ENCODE assay signal across 31 cellular contexts in genomic region chr1:43441894-43442632, GRCh38. TPM values are rescaled to one million over a fixed set of nuclear protein-coding genes. Genes with fewer than 3 reads are reported as not detected.
A peak's percentile ranks its signal among the peaks of the same experiment; 100 is the strongest.
DNase-seq lines count a peak whose midpoint lies in the region; ATAC-seq and TF ChIP-seq lines count a peak whose summit lies in the region.
"Had no signal": no experiment of that assay in that cellular context is flagged by ENCODE, and none has a peak within 500 bp of the region (broad histone marks: within the 10 kb centered on the region; RNA-seq: fewer than 3 reads in every experiment).

No MANE protein-coding gene starts in this region.

- POLR2A ChIA-PET in activated CD4-positive, alpha-beta T cell treated with anti-CD3 and anti-CD28 coated beads for 36 hours (lab: Charles Lee): no interaction called here
- POLR2A ChIA-PET in Caco-2 (lab: Charles Lee): no interaction called here

- CTCF ChIA-PET in activated CD4-positive, alpha-beta T cell treated with anti-CD3 and anti-CD28 coated beads for 36 hours (lab: Charles Lee): interaction anchor here (0.6 to 1.6 kb wide), 3 partner anchors 11 to 222 kb away, joined by 3 to 5 read pairs (median 3); no protein-coding TSS in a partner anchor
- CTCF ChIA-PET in Caco-2 (lab: Charles Lee): no interaction called here

- H3K4me3 ChIP-seq in RWPE2 (ENCODE audit: severe bottlenecking) (no peak overlapping the region), Caco-2 (ENCODE audit: low read depth, low read length) (no peak overlapping the region), thyroid gland (replicated peaks in 1 of 3) (no peak overlapping the region)
- H3K4me3 ChIP-seq: dorsolateral prefrontal cortex, GM23248, right atrium auricular region, upper lobe of right lung had no signal

- no TSS peak for BruUV-seq in Caco-2 (replicated peaks; lab: Mats Ljungman, UMichigan)

- no peaks in the 10 kb centered on the region for H3K27me3 ChIP-seq in RWPE2 (ENCODE audit: insufficient read depth, poor library complexity, severe bottlenecking)
- no peaks in the 10 kb centered on the region for H3K27me3 ChIP-seq in Caco-2 (replicated peaks; ENCODE audit: control insufficient read depth, insufficient read depth, low read length)
- no peaks in the 10 kb centered on the region for H3K27me3 ChIP-seq in thyroid gland
- H3K27me3 ChIP-seq: dorsolateral prefrontal cortex, right atrium auricular region, upper lobe of right lung had no signal

- H3K9me3 Mint-ChIP-seq in activated CD4-positive, alpha-beta T cell treated with anti-CD3 and anti-CD28 coated beads for 36 hours (ENCODE audit: low read depth): no peaks in the 10 kb centered on the region
- no peaks in the 10 kb centered on the region for H3K9me3 Mint-ChIP-seq in stimulated activated naive B cell treated with anti-CD40 and anti-IgM and Interleukin-4, amounts not matched to agents 10 μg/mL and 1 μg/mL and 100 μg/mL, for 72 hours
- H3K9me3 Mint-ChIP-seq in Caco-2 (ENCODE audit: unreplicated experiment): no peaks in the 10 kb centered on the region
- no peaks in the 10 kb centered on the region for H3K9me3 Mint-ChIP-seq in activated T-helper 1 cell treated with anti-CD3 and anti-CD28 coated beads, Interleukin-12 subunit alpha, Interleukin-12 subunit beta, Interleukin-2, Interleukin-4 antibody, amounts not matched to agents 30 ng/mL and 10 ng/mL and 1 ng/mL, durations not matched to agents 14 hours and 24 hours and 36 hours
- H3K9me3 Mint-ChIP-seq: activated CD8-positive, alpha-beta T cell treated with anti-CD3 and anti-CD28 coated beads for 36 hours; brain; memory B cell had no signal

- WGBS in thyroid gland, 2 donors: 96 to 98% methylated on average over 15 to 18 of the region's 18 CpGs

- ATAC-seq in activated CD4-positive, alpha-beta T cell treated with anti-CD3 and anti-CD28 coated beads for 36 hours: no peak
- ATAC-seq in RWPE2 (ENCODE audit: low read depth) (no peak), left lobe of liver (no peak)
- no peak for ATAC-seq in stimulated activated naive B cell treated with anti-CD40 and anti-IgM and Interleukin-4, amounts not matched to agents 10 μg/mL and 1 μg/mL and 100 μg/mL, for 72 hours (replicated peaks)
- ATAC-seq: activated CD8-positive, alpha-beta T cell treated with anti-CD3 and anti-CD28 coated beads for 36 hours; left cardiac atrium; T-helper 17 cell; upper lobe of right lung had no signal

- no peaks in the 10 kb centered on the region for H3K4me1 Mint-ChIP-seq in activated CD4-positive, alpha-beta T cell treated with anti-CD3 and anti-CD28 coated beads for 36 hours
- no peaks in the 10 kb centered on the region for H3K4me1 Mint-ChIP-seq in stimulated activated naive B cell treated with anti-CD40 and anti-IgM and Interleukin-4, amounts not matched to agents 10 μg/mL and 1 μg/mL and 100 μg/mL, for 72 hours
- peaks cover 9% of the 10 kb centered on the region for H3K4me1 Mint-ChIP-seq in Caco-2 (ENCODE audit: low read depth, unreplicated experiment)
- H3K4me1 Mint-ChIP-seq in activated T-helper 1 cell treated with anti-CD3 and anti-CD28 coated beads, Interleukin-12 subunit alpha, Interleukin-12 subunit beta, Interleukin-2, Interleukin-4 antibody, amounts not matched to agents 30 ng/mL and 10 ng/mL and 1 ng/mL, durations not matched to agents 14 hours and 24 hours and 36 hours (ENCODE audit: low read depth): no peaks in the 10 kb centered on the region
- H3K4me1 Mint-ChIP-seq: brain, memory B cell had no signal

- TF ChIP-seq CTCF in RWPE2 (IDR thresholded peaks at IDR 0.05; ENCODE audit: poor library complexity, severe bottlenecking): no peak
- no peak for TF ChIP-seq CTCF in Caco-2 (IDR thresholded peaks at IDR 0.05; ENCODE audit: insufficient read depth in 1 of 2, low read depth in 1 of 2, low read length in 1 of 2, severe bottlenecking in 1 of 2, unreplicated experiment in 1 of 2)
- TF ChIP-seq CTCF in thyroid gland (IDR thresholded peaks at IDR 0.05): no peak

- no peaks in the 10 kb centered on the region for H3K27me3 Mint-ChIP-seq in activated CD4-positive, alpha-beta T cell treated with anti-CD3 and anti-CD28 coated beads for 36 hours
- H3K27me3 Mint-ChIP-seq in stimulated activated naive B cell treated with anti-CD40 and anti-IgM and Interleukin-4, amounts not matched to agents 10 μg/mL and 1 μg/mL and 100 μg/mL, for 72 hours: no peaks in the 10 kb centered on the region
- H3K27me3 Mint-ChIP-seq in Caco-2 (ENCODE audit: insufficient read depth, unreplicated experiment): no peaks in the 10 kb centered on the region
- H3K27me3 Mint-ChIP-seq in activated T-helper 1 cell treated with anti-CD3 and anti-CD28 coated beads, Interleukin-12 subunit alpha, Interleukin-12 subunit beta, Interleukin-2, Interleukin-4 antibody, amounts not matched to agents 30 ng/mL and 10 ng/mL and 1 ng/mL, durations not matched to agents 14 hours and 24 hours and 36 hours (ENCODE audit: insufficient read depth): no peaks in the 10 kb centered on the region
- H3K27me3 Mint-ChIP-seq: activated CD8-positive, alpha-beta T cell treated with anti-CD3 and anti-CD28 coated beads for 36 hours; brain; memory B cell; T-helper 17 cell had no signal

- H3K9me3 ChIP-seq in RWPE2 (ENCODE audit: severe bottlenecking): no peaks in the 10 kb centered on the region
- H3K9me3 ChIP-seq in Caco-2: no peaks in the 10 kb centered on the region
- H3K9me3 ChIP-seq in thyroid gland: no peaks in the 10 kb centered on the region
- H3K9me3 ChIP-seq: right atrium auricular region, upper lobe of right lung had no signal

- no peak overlapping the region for H3K4me3 Mint-ChIP-seq in activated CD4-positive, alpha-beta T cell treated with anti-CD3 and anti-CD28 coated beads for 36 hours
- no peak overlapping the region for H3K4me3 Mint-ChIP-seq in stimulated activated naive B cell treated with anti-CD40 and anti-IgM and Interleukin-4, amounts not matched to agents 10 μg/mL and 1 μg/mL and 100 μg/mL, for 72 hours
- no peak overlapping the region for H3K4me3 Mint-ChIP-seq in Caco-2 (ENCODE audit: unreplicated experiment)
- H3K4me3 Mint-ChIP-seq in activated T-helper 1 cell treated with anti-CD3 and anti-CD28 coated beads, Interleukin-12 subunit alpha, Interleukin-12 subunit beta, Interleukin-2, Interleukin-4 antibody, amounts not matched to agents 30 ng/mL and 10 ng/mL and 1 ng/mL, durations not matched to agents 14 hours and 24 hours and 36 hours: no peak overlapping the region
- H3K4me3 Mint-ChIP-seq: activated CD8-positive, alpha-beta T cell treated with anti-CD3 and anti-CD28 coated beads for 36 hours; brain; memory B cell; T-helper 17 cell had no signal

- no peaks in the 10 kb centered on the region for H3K4me1 ChIP-seq in RWPE2 (ENCODE audit: insufficient read depth, poor library complexity, severe bottlenecking)
- H3K4me1 ChIP-seq in Caco-2: no peaks in the 10 kb centered on the region
- no peaks in the 10 kb centered on the region for H3K4me1 ChIP-seq in thyroid gland
- H3K4me1 ChIP-seq: right atrium auricular region, upper lobe of right lung had no signal

- H3K36me3 Mint-ChIP-seq in activated CD4-positive, alpha-beta T cell treated with anti-CD3 and anti-CD28 coated beads for 36 hours (ENCODE audit: low read depth): peaks cover 36% of the 10 kb centered on the region
- peaks cover 61 to 79% of the 10 kb centered on the region in 2 donors for H3K36me3 Mint-ChIP-seq in stimulated activated naive B cell treated with anti-CD40 and anti-IgM and Interleukin-4, amounts not matched to agents 10 μg/mL and 1 μg/mL and 100 μg/mL, for 72 hours
- H3K36me3 Mint-ChIP-seq in Caco-2 (ENCODE audit: insufficient read depth, unreplicated experiment): peaks cover 3% of the 10 kb centered on the region
- H3K36me3 Mint-ChIP-seq in activated T-helper 1 cell treated with anti-CD3 and anti-CD28 coated beads, Interleukin-12 subunit alpha, Interleukin-12 subunit beta, Interleukin-2, Interleukin-4 antibody, amounts not matched to agents 30 ng/mL and 10 ng/mL and 1 ng/mL, durations not matched to agents 14 hours and 24 hours and 36 hours (ENCODE audit: low read depth): peaks cover 48% of the 10 kb centered on the region

- peak; percentile 3 for DNase-seq in activated CD4-positive, alpha-beta T cell treated with anti-CD3 and anti-CD28 coated beads for 36 hours
- DNase-seq in activated CD4-positive, alpha-beta T cell treated with anti-CD3 and anti-CD28 coated beads, Interleukin-2, amount 50 U/mL, for 48 hours: no peak
- DNase-seq in RWPE2 (ENCODE audit: low spot score) (peak; percentile 34), left lobe of liver (ENCODE audit: low spot score) (peak; percentile 40), Caco-2 (no peak), thyroid gland (no peak)
- no peak for DNase-seq in stimulated activated naive B cell treated with anti-CD40 and anti-IgM and Interleukin-4, amounts not matched to agents 10 μg/mL and 1 μg/mL and 100 μg/mL, for 72 hours
- DNase-seq in activated T-helper 1 cell treated with anti-CD3 and anti-CD28 coated beads, Interleukin-12 subunit alpha, Interleukin-12 subunit beta, Interleukin-2, Interleukin-4 antibody, amounts not matched to agents 30 ng/mL and 10 ng/mL and 1 ng/mL, durations not matched to agents 14 hours and 24 hours and 36 hours (ENCODE audit: low spot score): no peak
- DNase-seq: 8988T; activated CD4-positive, alpha-beta T cell treated with anti-CD3 and anti-CD28 coated beads for 1 hour; activated CD8-positive, alpha-beta T cell treated with anti-CD3 and anti-CD28 coated beads for 36 hours; activated gamma-delta T cell treated with Interleukin-2 at 50 U/mL for 16 hours; amniotic stem cell; C1 segment of cervical spinal cord; Calu3; DMS79; foreskin melanocyte; GM23248; left cardiac atrium; NCI-H1417 treated with DMSO at 0.1 percent for 48 hours; NCI-H2029 treated with DMSO at 0.1 percent for 48 hours; NCI-H2227 treated with DMSO at 0.1 percent for 48 hours; NCI-H526; SHP77; stimulated activated CD8-positive, alpha-beta memory T cell treated with anti-CD3 and anti-CD28 coated beads, Interleukin-4, amount 100 ng/mL, for 48 hours; T-helper 17 cell; upper lobe of right lung had no signal

- H3K36me3 ChIP-seq in RWPE2 (ENCODE audit: low read depth) (peaks cover 80% of the 10 kb centered on the region), Caco-2 (ENCODE audit: control insufficient read depth, insufficient read depth, low read length) (no peaks in the 10 kb centered on the region), thyroid gland (peaks cover 64 to 79% of the 10 kb centered on the region in 2 donors)

- no peak for TF ChIP-seq POLR2A in thyroid gland (IDR thresholded peaks at IDR 0.05)

- H3K27ac ChIP-seq in RWPE2 (ENCODE audit: poor library complexity, severe bottlenecking) (no peak overlapping the region), thyroid gland (no peak overlapping the region)
- H3K27ac ChIP-seq: dorsolateral prefrontal cortex, GM23248, right atrium auricular region, upper lobe of right lung had no signal

- intact Hi-C loops in activated CD4-positive, alpha-beta T cell treated with anti-CD3 and anti-CD28 coated beads for 36 hours (cut with DNase I, micrococcal nuclease): no loop called here
- intact Hi-C loops in Caco-2 (cut with micrococcal nuclease; ENCODE audit: unreplicated experiment) (no loop called here), thyroid gland (cut with DNase I) (no loop called here)
- intact Hi-C loops in activated T-helper 1 cell treated with anti-CD3 and anti-CD28 coated beads, Interleukin-12 subunit alpha, Interleukin-12 subunit beta, Interleukin-2, Interleukin-4 antibody, amounts not matched to agents 30 ng/mL and 10 ng/mL and 1 ng/mL, durations not matched to agents 14 hours and 24 hours and 36 hours (cut with micrococcal nuclease): no loop called here

- H3K27ac Mint-ChIP-seq in activated CD4-positive, alpha-beta T cell treated with anti-CD3 and anti-CD28 coated beads for 36 hours: no peak overlapping the region
- peak overlapping the region; percentile 6 for H3K27ac Mint-ChIP-seq in stimulated activated naive B cell treated with anti-CD40 and anti-IgM and Interleukin-4, amounts not matched to agents 10 μg/mL and 1 μg/mL and 100 μg/mL, for 72 hours
- H3K27ac Mint-ChIP-seq in Caco-2 (ENCODE audit: unreplicated experiment): no peak overlapping the region
- H3K27ac Mint-ChIP-seq in activated T-helper 1 cell treated with anti-CD3 and anti-CD28 coated beads, Interleukin-12 subunit alpha, Interleukin-12 subunit beta, Interleukin-2, Interleukin-4 antibody, amounts not matched to agents 30 ng/mL and 10 ng/mL and 1 ng/mL, durations not matched to agents 14 hours and 24 hours and 36 hours: no peak overlapping the region
- H3K27ac Mint-ChIP-seq: activated CD8-positive, alpha-beta T cell treated with anti-CD3 and anti-CD28 coated beads for 36 hours; memory B cell; T-helper 17 cell had no signal

RNA-seq across cellular contexts. Expression of gene HYI, which starts 11.7 kb away (rescaled TPM):
- total RNA-seq in activated CD4-positive, alpha-beta T cell treated with anti-CD3 and anti-CD28 coated beads for 36 hours: 10 to 100 TPM; 10.8 to 13.5 TPM
- total RNA-seq in left lobe of liver (47.1 TPM), Caco-2 (2022) (34.5 and 35.4 TPM in 2 replicates), thyroid gland (10 to 100 TPM; 50.6 to 92.9 (median 65.6) TPM)
- 14.3 and 16.5 TPM in 2 replicates for total RNA-seq in activated T-helper 1 cell treated with anti-CD3 and anti-CD28 coated beads, Interleukin-12 subunit alpha, Interleukin-12 subunit beta, Interleukin-2, Interleukin-4 antibody, amounts not matched to agents 30 ng/mL and 10 ng/mL and 1 ng/mL, durations not matched to agents 14 hours and 24 hours and 36 hours

RNA-seq across cellular contexts. Expression of gene SZT2, which starts 52.4 kb away (rescaled TPM):
- total RNA-seq in activated CD4-positive, alpha-beta T cell treated with anti-CD3 and anti-CD28 coated beads for 36 hours: 10 to 100 TPM; 33.6 to 36.3 TPM
- 21.3 TPM for total RNA-seq in left lobe of liver
- 29.0 and 31.6 TPM in 2 replicates for total RNA-seq in Caco-2 (2022)
- 59.2 and 64.5 TPM in 2 replicates for total RNA-seq in activated T-helper 1 cell treated with anti-CD3 and anti-CD28 coated beads, Interleukin-12 subunit alpha, Interleukin-12 subunit beta, Interleukin-2, Interleukin-4 antibody, amounts not matched to agents 30 ng/mL and 10 ng/mL and 1 ng/mL, durations not matched to agents 14 hours and 24 hours and 36 hours
- total RNA-seq in thyroid gland: 100 to 1,000 TPM in 1 of 4 donors, 10 to 100 TPM in 3; 36.1 to 107 (median 58.2) TPM

RNA-seq across cellular contexts. Expression of gene MED8, which starts 52.5 kb away (rescaled TPM):
- total RNA-seq in activated CD4-positive, alpha-beta T cell treated with anti-CD3 and anti-CD28 coated beads for 36 hours: 10 to 100 TPM; 32.3 to 36.6 TPM
- total RNA-seq in left lobe of liver (19.7 TPM), Caco-2 (2022) (33.3 and 35.8 TPM in 2 replicates), thyroid gland (10 to 100 TPM; 37.7 to 48.6 (median 45.3) TPM)
- total RNA-seq in activated T-helper 1 cell treated with anti-CD3 and anti-CD28 coated beads, Interleukin-12 subunit alpha, Interleukin-12 subunit beta, Interleukin-2, Interleukin-4 antibody, amounts not matched to agents 30 ng/mL and 10 ng/mL and 1 ng/mL, durations not matched to agents 14 hours and 24 hours and 36 hours: 43.0 and 48.5 TPM in 2 replicates

Comparison
In these comparisons a context has a peak if more than half of its experiments do, and no peak if none do; other contexts are left out.
1. DNase-seq: peak in activated CD4-positive, alpha-beta T cell treated with anti-CD3 and anti-CD28 coated beads for 36 hours (single experiment), RWPE2 (single experiment) and left lobe of liver (single experiment); none in activated CD4-positive, alpha-beta T cell treated with anti-CD3 and anti-CD28 coated beads, Interleukin-2, amount 50 U/mL, for 48 hours (0 of 2), stimulated activated naive B cell treated with anti-CD40 and anti-IgM and Interleukin-4, amounts not matched to agents 10 μg/mL and 1 μg/mL and 100 μg/mL, for 72 hours (single experiment), Caco-2 (0 of 2), activated T-helper 1 cell treated with anti-CD3 and anti-CD28 coated beads, Interleukin-12 subunit alpha, Interleukin-12 subunit beta, Interleukin-2, Interleukin-4 antibody, amounts not matched to agents 30 ng/mL and 10 ng/mL and 1 ng/mL, durations not matched to agents 14 hours and 24 hours and 36 hours (single experiment) and thyroid gland (0 of 2).